In the genomic region with DNA sequence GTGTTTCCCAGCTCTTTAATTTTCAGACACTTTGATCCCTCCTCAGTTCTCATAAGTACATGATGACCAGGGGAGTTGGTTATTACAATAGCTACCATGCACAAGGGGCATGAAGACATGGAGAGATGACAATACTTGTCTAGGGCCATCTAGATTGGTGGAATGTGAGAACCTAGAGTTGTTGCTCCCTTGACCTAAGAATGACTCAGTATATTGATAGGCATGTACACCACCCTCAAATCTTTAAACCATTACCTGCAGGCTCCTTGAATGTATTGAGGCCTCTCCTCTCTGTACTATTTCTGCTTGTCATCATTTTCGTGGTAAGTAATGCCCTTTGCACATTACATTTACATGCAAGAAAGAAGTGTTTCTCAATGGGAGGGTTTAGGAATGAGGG, we compare ENCODE assay signal across 11 cellular contexts. TPM values are rescaled to one million over a fixed set of nuclear protein-coding genes. Genes with fewer than 3 reads are reported as not detected.
A peak's percentile ranks its signal among the peaks of the same experiment; 100 is the strongest.
DNase-seq lines count a peak whose midpoint lies in the region; ATAC-seq, FAIRE-seq and TF ChIP-seq lines count a peak whose summit lies in the region.
"Not testable (repeated sequence)": the region's sequence is repeated elsewhere in the genome, so short reads cannot be mapped to it uniquely, and the experiment has no call there.
"Had no signal": no experiment of that assay in that cellular context is flagged by ENCODE, and none has a peak within 500 bp of the region (broad histone marks: within the 10 kb centered on the region; RNA-seq: fewer than 3 reads in every experiment).

No MANE protein-coding gene starts in this region.

- RAD21 ChIA-PET in GM12878 (lab: Charles Lee; ENCODE audit: unreplicated experiment), result not testable (repeated sequence)

- H3K4me1 ChIP-seq in PC-9 (replicated peaks; ENCODE audit: insufficient read depth), result peaks cover 61% of the 10 kb centered on the region
- H3K4me1 ChIP-seq in GM12878 (ENCODE audit: control insufficient read depth, insufficient read depth, low read length); hepatocyte (ENCODE audit: insufficient read depth): not testable (repeated sequence)

- H2AFZ ChIP-seq in PC-9; GM12878 (ENCODE audit: control insufficient read depth, low read depth, low read length); hepatocyte: not testable (repeated sequence)

- POLR2A ChIA-PET in PC-9 (lab: Charles Lee; ENCODE audit: unreplicated experiment); GM12878 (lab: Charles Lee): not testable (repeated sequence)

- not testable (repeated sequence) for TF ChIP-seq POLR2A in GM12878 (IDR thresholded peaks at IDR 0.05; ENCODE audit: low read depth, low read length)

- CTCF ChIA-PET in PC-9 (lab: Charles Lee); GM12878 (lab: Yijun Ruan, JAX): not testable (repeated sequence)

- H3K27me3 ChIP-seq in PC-9 (ENCODE audit: insufficient read depth, low read depth); GM12878 (replicated peaks in 1 of 2; ENCODE audit: control insufficient read depth in 2 of 2, insufficient read depth in 2 of 2, low read length in 1 of 2); hepatocyte: not testable (repeated sequence)

- in situ Hi-C loops in ACHN (cut with HindIII; ENCODE audit: low pct_ligation_motif_present, low pct_unique_long_range_greater_than_20kb, low sequenced_read_pairs); GM12878 (cut with MboI): not testable (repeated sequence)

- H3K4me2 ChIP-seq in PC-9, result peak overlapping the region; percentile 94
- H3K4me2 ChIP-seq in GM12878 (ENCODE audit: control insufficient read depth, insufficient read depth); hepatocyte: not testable (repeated sequence)

- not testable (repeated sequence) for H3K9me2 ChIP-seq in PC-9 (ENCODE audit: insufficient read depth); hepatocyte (replicated peaks; ENCODE audit: insufficient read depth)

- not testable (repeated sequence) for H4K20me1 ChIP-seq in PC-9 (ENCODE audit: insufficient read depth); GM12878 (ENCODE audit: control insufficient read depth, insufficient read depth); hepatocyte (ENCODE audit: insufficient read depth, poor library complexity, severe bottlenecking)

- TF ChIP-seq RAD21 in GM12878 (IDR thresholded peaks at IDR 0.05; ENCODE audit: insufficient read depth, low read depth, low read length), result not testable (repeated sequence)

- H3K9me3 ChIP-seq in PC-9 (ENCODE audit: insufficient read depth, low read depth); GM12878 (replicated peaks; ENCODE audit: control insufficient read depth, insufficient read depth, low read length); hepatocyte (ENCODE audit: low read depth): not testable (repeated sequence)

- H3K9ac ChIP-seq in GM12878 (ENCODE audit: control insufficient read depth, insufficient read depth, low read length), result not testable (repeated sequence)

- FAIRE-seq in GM12878 (lab: Jason Lieb, UNC), result peak; percentile 18

- peak overlapping the region; percentile 98 for H3K27ac ChIP-seq in PC-9
- H3K27ac ChIP-seq in GM12878 (ENCODE audit: control insufficient read depth, insufficient read depth), result not testable (repeated sequence)
- peak overlapping the region; percentile 31 for H3K27ac ChIP-seq in hepatocyte

- intact Hi-C loops in PC-9 (cut with micrococcal nuclease; ENCODE audit: unreplicated experiment); GM12878 (cut with micrococcal nuclease; ENCODE audit: unreplicated experiment): not testable (repeated sequence)

- SMC1A ChIA-PET in GM12878 (lab: Charles Lee; ENCODE audit: uncharacterized antibody, unreplicated experiment), result not testable (repeated sequence)

- TF ChIP-seq EP300 in GM12878 (IDR thresholded peaks at IDR 0.05; ENCODE audit: borderline replicate concordance in 1 of 2, control insufficient read depth in 1 of 2, low read depth in 2 of 2, low read length in 2 of 2), result not testable (repeated sequence)

- not testable (repeated sequence) for BruUV-seq in PC-9 (replicated peaks; lab: Mats Ljungman, UMichigan); GM12878 (replicated peaks; lab: Mats Ljungman, UMichigan)

- 81% methylated on average over 1 of the region's 1 CpG for WGBS in GM12878 (ENCODE audit: insufficient coverage, insufficient replicate concordance, low lambda C conversion rate, missing lambda C conversion rate)
- WGBS in hepatocyte (ENCODE audit: low lambda C conversion rate, missing lambda C conversion rate), result 95% methylated on average over 1 of the region's 1 CpG

- H3K4me3 ChIP-seq in PC-9, result peak overlapping the region; percentile 94
- H3K4me3 ChIP-seq in GM12878, hepatocyte: not testable (repeated sequence)

- not testable (repeated sequence) for ATAC-seq in GM12878

- TF ChIP-seq CTCF in PC-9 (conservative IDR thresholded peaks at IDR 0.05); GM12878 (IDR thresholded peaks at IDR 0.05 in 2 of 3, conservative IDR thresholded peaks at IDR 0.05 in 1 of 3; ENCODE audit: control insufficient read depth in 2 of 3, extremely low read depth in 1 of 3, insufficient read depth in 1 of 3, low read depth in 3 of 3, low read length in 3 of 3); hepatocyte (IDR thresholded peaks at IDR 0.05; ENCODE audit: poor library complexity): not testable (repeated sequence)

- H3F3A ChIP-seq in PC-9 (ENCODE audit: insufficient read depth, low read depth), result peaks cover 61% of the 10 kb centered on the region

- H3K79me2 ChIP-seq in PC-9 (ENCODE audit: low read depth), result peaks cover 53% of the 10 kb centered on the region
- not testable (repeated sequence) for H3K79me2 ChIP-seq in GM12878 (ENCODE audit: control insufficient read depth, insufficient read depth, low read length); hepatocyte

- peaks cover 33% of the 10 kb centered on the region for H3K36me3 ChIP-seq in PC-9 (ENCODE audit: low read depth)
- not testable (repeated sequence) for H3K36me3 ChIP-seq in GM12878 (ENCODE audit: control insufficient read depth in 2 of 2, insufficient read depth in 2 of 2, low read length in 1 of 2); hepatocyte (replicated peaks; ENCODE audit: insufficient read depth, low read depth)

- DNase-seq in ACHN, result peak; percentile 1
- DNase-seq in HT-29 (ENCODE audit: low spot score), result peak; percentile 9
- DNase-seq in PC-9, result peak in 1 of 2 experiments; percentile 76
- DNase-seq in GM12878 (ENCODE audit: low read depth, low spot score); hepatocyte (ENCODE audit: low spot score): not testable (repeated sequence)
- DNase-seq in renal cortical epithelial cell (ENCODE audit: low read depth), result peak; percentile 21

RNA-seq across cellular contexts. Expression of a gene that starts 20.3 kb away (rescaled TPM):
- total RNA-seq in HT-29 (2014; rRNA removed; shearing (Covaris generic)), result 0.05 TPM in 1 of 2 replicates, not detected in the other
- total RNA-seq in PC-9 (2021) (5.3 and 6.1 TPM in 2 replicates), GM12878 (2014; rRNA removed) (0.11 TPM in 1 of 2 replicates, not detected in the other), GM12878 (2014; rRNA removed; fragmentation: Illumina TruSeq; extraction: Trizol) (not detected in 2 replicates), GM12878 (2021) (not detected in 2 replicates), hepatocyte (0.20 TPM in 1 of 2 replicates, not detected in the other), renal cortical epithelial cell (0.05 TPM in 1 of 2 replicates, not detected in the other)
- not detected in 2 replicates for total RNA-seq in GM12878 (2013; cell fraction: nucleolus; rRNA removed)
- polyA plus RNA-seq in GM12878 (2011; ENCODE audit: low read depth), result not detected
- polyA plus RNA-seq in GM12878 (2011; rRNA removed) (0.01 TPM in 1 of 2 replicates, not detected in the other), GM12878 (2014; fragmentation: Illumina TruSeq; extraction: Trizol) (0.10 TPM in 1 of 2 replicates, not detected in the other), GM12878 (2014; fragmentation: Nextera tagmentation; extraction: Ambion mirVana) (not detected), GM12878 (2014; rRNA removed) (not detected in 2 replicates), GM12878 (2016; fragmentation: Nextera tagmentation; extraction: Ambion mirVana) (not detected), hepatocyte (not detected in 2 replicates)
- polyA plus RNA-seq in GM12878 (2011; cell fraction: cytosol; rRNA removed), result 0.02 TPM in 1 of 2 replicates, not detected in the other
- 0.06 TPM in 1 of 2 replicates, not detected in the other for polyA plus RNA-seq in GM12878 (2011; cell fraction: nucleus; rRNA removed)
- polyA plus RNA-seq in GM12878 (2012), result 0.04 TPM in 1 of 2 replicates, not detected in the other
- polyA minus RNA-seq in GM12878 (2011; rRNA and poly(A)+ RNA removed), result 0.10 TPM in 1 of 2 replicates, not detected in the other
- polyA minus RNA-seq in GM12878 (2011; cell fraction: cytosol; rRNA and poly(A)+ RNA removed), result not detected in 2 replicates
- 0.19 TPM in 1 of 2 replicates, not detected in the other for polyA minus RNA-seq in GM12878 (2011; cell fraction: nucleus; rRNA and poly(A)+ RNA removed)
- total RNA-seq: A673; CD4-positive, alpha-beta T cell; G401 had no signal
- polyA plus RNA-seq: CD14-positive monocyte; CD8-positive, alpha-beta memory T cell had no signal

RNA-seq across cellular contexts. Expression of a gene that starts 41.4 kb away (rescaled TPM):
- total RNA-seq in HT-29 (2014; rRNA removed; shearing (Covaris generic)), result 1.2 and 2.1 TPM in 2 replicates
- total RNA-seq in PC-9 (2021) (6.2 and 8.3 TPM in 2 replicates), GM12878 (2014; rRNA removed) (0.85 and 1.1 TPM in 2 replicates), GM12878 (2014; rRNA removed; fragmentation: Illumina TruSeq; extraction: Trizol) (0.32 and 0.76 TPM in 2 replicates), GM12878 (2021) (1.3 TPM in 2 replicates), hepatocyte (7.5 and 7.9 TPM in 2 replicates), renal cortical epithelial cell (1.2 and 2.6 TPM in 2 replicates)
- 5.6 and 5.7 TPM in 2 replicates for total RNA-seq in GM12878 (2013; cell fraction: nucleolus; rRNA removed)
- polyA plus RNA-seq in GM12878 (2011; ENCODE audit: low read depth), result 0.45 TPM
- polyA plus RNA-seq in GM12878 (2011; rRNA removed) (0.27 and 1.0 TPM in 2 replicates), GM12878 (2014; fragmentation: Illumina TruSeq; extraction: Trizol) (0.97 and 1.1 TPM in 2 replicates), GM12878 (2014; fragmentation: Nextera tagmentation; extraction: Ambion mirVana) (under 1 TPM; 0.05 to 0.08 TPM), GM12878 (2014; rRNA removed) (0.82 and 1.4 TPM in 2 replicates), GM12878 (2016; fragmentation: Nextera tagmentation; extraction: Ambion mirVana) (under 1 TPM; 0.18 to 0.40 TPM), hepatocyte (6.5 and 8.1 TPM in 2 replicates)
- polyA plus RNA-seq in GM12878 (2011; cell fraction: cytosol; rRNA removed), result 1.5 and 1.9 TPM in 2 replicates
- 2.2 and 2.4 TPM in 2 replicates for polyA plus RNA-seq in GM12878 (2011; cell fraction: nucleus; rRNA removed)
- polyA plus RNA-seq in GM12878 (2012), result 0.68 and 0.84 TPM in 2 replicates
- polyA minus RNA-seq in GM12878 (2011; rRNA and poly(A)+ RNA removed), result 1.8 and 2.1 TPM in 2 replicates
- not detected in 2 replicates for polyA minus RNA-seq in GM12878 (2011; cell fraction: cytosol; rRNA and poly(A)+ RNA removed)
- polyA minus RNA-seq in GM12878 (2011; cell fraction: nucleus; rRNA and poly(A)+ RNA removed), result 1.7 and 2.7 TPM in 2 replicates
- polyA plus RNA-seq: CD14-positive monocyte had no signal

RNA-seq across cellular contexts. Expression of a gene that starts 57.5 kb away (rescaled TPM):
- total RNA-seq in HT-29 (2014; rRNA removed; shearing (Covaris generic)), result 15.9 and 30.9 TPM in 2 replicates
- total RNA-seq in PC-9 (2021) (56.4 and 79.1 TPM in 2 replicates), GM12878 (2014; rRNA removed) (25.0 and 29.1 TPM in 2 replicates), GM12878 (2014; rRNA removed; fragmentation: Illumina TruSeq; extraction: Trizol) (33.9 and 34.0 TPM in 2 replicates), GM12878 (2021) (21.5 and 24.4 TPM in 2 replicates), hepatocyte (69.0 and 70.0 TPM in 2 replicates), renal cortical epithelial cell (83.1 and 133 TPM in 2 replicates)
- total RNA-seq in GM12878 (2013; cell fraction: nucleolus; rRNA removed), result 106 and 120 TPM in 2 replicates
- polyA plus RNA-seq in GM12878 (2011; ENCODE audit: low read depth), result 20.1 TPM
- polyA plus RNA-seq in GM12878 (2011; rRNA removed) (45.7 and 75.8 TPM in 2 replicates), GM12878 (2014; fragmentation: Illumina TruSeq; extraction: Trizol) (21.9 and 27.6 TPM in 2 replicates), GM12878 (2014; fragmentation: Nextera tagmentation; extraction: Ambion mirVana) (100 to 1,000 TPM in 1 of 2 experiments, 10 to 100 TPM in 1; 54.7 to 105 TPM), GM12878 (2014; rRNA removed) (21.9 TPM in 2 replicates), GM12878 (2016; fragmentation: Nextera tagmentation; extraction: Ambion mirVana) (10 to 100 TPM; 50.3 to 51.6 TPM), hepatocyte (51.6 and 57.2 TPM in 2 replicates)
- 9.3 and 12.4 TPM in 2 replicates for polyA plus RNA-seq in GM12878 (2011; cell fraction: cytosol; rRNA removed)
- polyA plus RNA-seq in GM12878 (2011; cell fraction: nucleus; rRNA removed), result 10.4 and 11.5 TPM in 2 replicates
- 24.7 and 35.9 TPM in 2 replicates for polyA plus RNA-seq in GM12878 (2012)
- 35.5 and 53.7 TPM in 2 replicates for polyA minus RNA-seq in GM12878 (2011; rRNA and poly(A)+ RNA removed)
- polyA minus RNA-seq in GM12878 (2011; cell fraction: cytosol; rRNA and poly(A)+ RNA removed), result 7.9 and 15.7 TPM in 2 replicates
- 13.5 and 22.2 TPM in 2 replicates for polyA minus RNA-seq in GM12878 (2011; cell fraction: nucleus; rRNA and poly(A)+ RNA removed)
